Comparison of ENCODE assay signal across 8 cellular contexts in the genomic region with DNA sequence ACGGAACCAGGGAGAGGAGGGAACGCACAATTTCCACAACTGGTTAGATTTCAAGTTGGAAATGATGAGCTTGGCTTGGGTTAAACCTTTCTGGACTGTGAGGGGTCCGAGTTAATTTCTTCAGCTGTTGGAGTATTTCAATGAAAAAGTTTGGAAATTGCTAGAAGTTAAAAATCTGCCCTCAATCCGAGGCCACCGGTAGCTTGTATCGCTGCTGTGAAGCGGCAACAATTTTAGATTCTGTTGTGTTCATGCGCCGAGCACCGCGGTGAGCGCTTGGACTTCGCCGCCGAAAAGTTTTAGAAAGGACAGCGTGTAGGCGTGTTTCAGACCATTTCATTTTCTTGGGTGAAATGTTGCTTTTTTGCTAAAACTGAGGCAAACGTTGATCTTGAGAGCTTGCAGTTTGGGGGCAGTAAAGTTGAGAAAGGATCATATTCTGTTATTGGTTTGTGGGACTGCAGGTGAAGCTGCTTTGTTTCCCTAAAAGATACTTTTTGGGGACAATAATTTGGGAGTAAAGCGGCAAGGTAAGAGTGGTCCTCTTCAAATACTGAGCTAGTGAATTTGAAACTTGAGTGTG. TPM values are rescaled to one million over a fixed set of nuclear protein-coding genes. Genes with fewer than 3 reads are reported as not detected.
DNase-seq lines count a peak whose midpoint lies in the region; ATAC-seq lines count a peak whose summit lies in the region.

No MANE protein-coding gene starts in this region.

- H3K27ac ChIP-seq in effector memory CD4-positive, alpha-beta T cell (ENCODE audit: insufficient read depth, low read length, poor library complexity, severe bottlenecking), result peak overlapping the region; percentile 95
- peak overlapping the region; percentile 94 for H3K27ac ChIP-seq in mesodermal cell (ENCODE audit: low read depth, low read length, severe bottlenecking)
- H3K27ac ChIP-seq in subcutaneous abdominal adipose tissue (ENCODE audit: low read depth, low read length), result peak overlapping the region; percentile 94

- DNase-seq in activated CD4-positive, alpha-beta T cell treated with anti-CD3 and anti-CD28 coated beads, Interleukin-2, amount 10 ng/mL, durations not matched to agents 7 days and 5 days, result peak; percentile 39
- DNase-seq in activated CD4-positive, alpha-beta T cell treated with anti-CD3 and anti-CD28 coated beads, Interleukin-2, amount 50 U/mL, for 1 hour, result no peak
- peak in 1 of 3 donors; percentile 8 for DNase-seq in effector memory CD4-positive, alpha-beta T cell

- peaks cover 7% of the 10 kb centered on the region for H3K36me3 ChIP-seq in effector memory CD4-positive, alpha-beta T cell (ENCODE audit: control insufficient read depth, insufficient read depth, low read length)
- peaks cover 10% of the 10 kb centered on the region for H3K36me3 ChIP-seq in mesodermal cell (ENCODE audit: control insufficient read depth, insufficient read depth, low read length)
- H3K36me3 ChIP-seq in subcutaneous abdominal adipose tissue (ENCODE audit: control insufficient read depth in 5 of 5, insufficient read depth in 5 of 5, low read length in 5 of 5), result peaks cover 0 to 8% (median 4%) of the 10 kb centered on the region in 5 donors

- ATAC-seq in HG02885 (IDR thresholded peaks at IDR 0.05; ENCODE audit: poor library complexity, unreplicated experiment), result peak; percentile 14
- no peak for ATAC-seq in HG03342 (IDR thresholded peaks at IDR 0.05; ENCODE audit: unreplicated experiment)

- peak overlapping the region; percentile 95 for H3K4me3 Mint-ChIP-seq in activated CD4-positive, alpha-beta T cell treated with anti-CD3 and anti-CD28 coated beads, Interleukin-2, amount 10 ng/mL, durations not matched to agents 7 days and 5 days
- peak overlapping the region; percentile 97 for H3K4me3 Mint-ChIP-seq in T-helper 1 cell treated with Interleukin-12 subunit alpha and Interleukin-12 subunit beta and Interleukin-4 antibody, amounts not matched to agents 30 μg/mL and 1 μg/mL, for 36 hours

- peak overlapping the region; percentile 96 for H3K4me3 ChIP-seq in effector memory CD4-positive, alpha-beta T cell (ENCODE audit: insufficient read depth, low read depth, low read length, poor library complexity, severe bottlenecking)
- H3K4me3 ChIP-seq in mesodermal cell (ENCODE audit: extremely low read depth, insufficient read depth, low read length, poor library complexity, severe bottlenecking) (peak overlapping the region; percentile 89), subcutaneous abdominal adipose tissue (ENCODE audit: low read depth in 1 of 5, low read length in 5 of 5) (peak overlapping the region; percentile 86 to 89 (median 87))

- CTCF ChIA-PET in activated CD4-positive, alpha-beta T cell treated with anti-CD3 and anti-CD28 coated beads, Interleukin-2, amount 10 ng/mL, durations not matched to agents 7 days and 5 days (lab: Charles Lee), result interaction anchor here (0.9 to 2.1 kb wide), 3 partner anchors 54 to 505 kb away, joined by 3 to 6 read pairs (median 4); no protein-coding TSS in a partner anchor

- H3K4me1 ChIP-seq in effector memory CD4-positive, alpha-beta T cell (ENCODE audit: control insufficient read depth, insufficient read depth, low read length, poor library complexity, severe bottlenecking), result peaks cover 13% of the 10 kb centered on the region
- H3K4me1 ChIP-seq in mesodermal cell (ENCODE audit: control insufficient read depth, insufficient read depth, low read length, poor library complexity, severe bottlenecking) (no peaks in the 10 kb centered on the region), subcutaneous abdominal adipose tissue (ENCODE audit: control insufficient read depth in 5 of 5, insufficient read depth in 5 of 5, low read length in 5 of 5) (peaks cover 0 to 35% (median 32%) of the 10 kb centered on the region in 5 donors)

- H3K9me3 ChIP-seq in effector memory CD4-positive, alpha-beta T cell (ENCODE audit: control insufficient read depth, low read length), result no peaks in the 10 kb centered on the region
- H3K9me3 ChIP-seq in mesodermal cell (ENCODE audit: control insufficient read depth, low read length) (no peaks in the 10 kb centered on the region), subcutaneous abdominal adipose tissue (ENCODE audit: control insufficient read depth in 5 of 5, low read length in 5 of 5) (no peaks in the 10 kb centered on the region)

- no peaks in the 10 kb centered on the region for H3K27me3 Mint-ChIP-seq in activated CD4-positive, alpha-beta T cell treated with anti-CD3 and anti-CD28 coated beads, Interleukin-2, amount 10 ng/mL, durations not matched to agents 7 days and 5 days
- H3K27me3 Mint-ChIP-seq in T-helper 1 cell treated with Interleukin-12 subunit alpha and Interleukin-12 subunit beta and Interleukin-4 antibody, amounts not matched to agents 30 μg/mL and 1 μg/mL, for 36 hours (ENCODE audit: low read depth), result no peaks in the 10 kb centered on the region

- H3K9me3 Mint-ChIP-seq in activated CD4-positive, alpha-beta T cell treated with anti-CD3 and anti-CD28 coated beads, Interleukin-2, amount 10 ng/mL, durations not matched to agents 7 days and 5 days, result no peaks in the 10 kb centered on the region
- no peaks in the 10 kb centered on the region for H3K9me3 Mint-ChIP-seq in T-helper 1 cell treated with Interleukin-12 subunit alpha and Interleukin-12 subunit beta and Interleukin-4 antibody, amounts not matched to agents 30 μg/mL and 1 μg/mL, for 36 hours

- H3K27ac Mint-ChIP-seq in activated CD4-positive, alpha-beta T cell treated with anti-CD3 and anti-CD28 coated beads, Interleukin-2, amount 10 ng/mL, durations not matched to agents 7 days and 5 days, result peak overlapping the region; percentile 85
- peak overlapping the region; percentile 95 for H3K27ac Mint-ChIP-seq in T-helper 1 cell treated with Interleukin-12 subunit alpha and Interleukin-12 subunit beta and Interleukin-4 antibody, amounts not matched to agents 30 μg/mL and 1 μg/mL, for 36 hours

- peaks cover 14% of the 10 kb centered on the region for H3K36me3 Mint-ChIP-seq in activated CD4-positive, alpha-beta T cell treated with anti-CD3 and anti-CD28 coated beads, Interleukin-2, amount 10 ng/mL, durations not matched to agents 7 days and 5 days (ENCODE audit: low read depth)
- peaks cover 12% of the 10 kb centered on the region for H3K36me3 Mint-ChIP-seq in T-helper 1 cell treated with Interleukin-12 subunit alpha and Interleukin-12 subunit beta and Interleukin-4 antibody, amounts not matched to agents 30 μg/mL and 1 μg/mL, for 36 hours (ENCODE audit: low read depth)

- 0 to 1% methylated on average over 16 to 19 of the region's 19 CpGs for WGBS in mesodermal cell (ENCODE audit: insufficient coverage in 2 of 2), 2 experiments

- H3K9ac ChIP-seq in subcutaneous abdominal adipose tissue (ENCODE audit: low read length in 5 of 5), result peak overlapping the region; percentile 95 to 98 (median 96)

- POLR2A ChIA-PET in activated CD4-positive, alpha-beta T cell treated with anti-CD3 and anti-CD28 coated beads, Interleukin-2, amount 10 ng/mL, durations not matched to agents 7 days and 5 days (lab: Charles Lee), result interaction anchor here (0.6 to 1.6 kb wide), 3 partner anchors 23 to 330 kb away, joined by 3 to 6 read pairs (median 3); a partner anchor contains a TSS

- peaks cover 29% of the 10 kb centered on the region for H3K4me1 Mint-ChIP-seq in activated CD4-positive, alpha-beta T cell treated with anti-CD3 and anti-CD28 coated beads, Interleukin-2, amount 10 ng/mL, durations not matched to agents 7 days and 5 days
- peaks cover 28% of the 10 kb centered on the region for H3K4me1 Mint-ChIP-seq in T-helper 1 cell treated with Interleukin-12 subunit alpha and Interleukin-12 subunit beta and Interleukin-4 antibody, amounts not matched to agents 30 μg/mL and 1 μg/mL, for 36 hours (ENCODE audit: low read depth)

- H3K27me3 ChIP-seq in effector memory CD4-positive, alpha-beta T cell (replicated peaks; ENCODE audit: control insufficient read depth, insufficient read depth, low read length, poor library complexity, severe bottlenecking), result no peaks in the 10 kb centered on the region
- no peaks in the 10 kb centered on the region for H3K27me3 ChIP-seq in subcutaneous abdominal adipose tissue (ENCODE audit: control insufficient read depth in 5 of 5, insufficient read depth in 4 of 5, low read length in 5 of 5)

RNA-seq across cellular contexts. Expression of a gene that starts 0.9 kb away (rescaled TPM):
- 100 to 1,000 TPM in 1 of 2 experiments, 10 to 100 TPM in 1; 92.6 to 103 TPM for total RNA-seq in activated CD4-positive, alpha-beta T cell treated with anti-CD3 and anti-CD28 coated beads, Interleukin-2, amount 10 ng/mL, durations not matched to agents 7 days and 5 days
- polyA plus RNA-seq in mesodermal cell (2013, experiment 1 of 2), result 86.0 TPM
- 91.4 TPM for polyA plus RNA-seq in mesodermal cell (2013, experiment 2 of 2)

RNA-seq across cellular contexts. Expression of a gene that starts 11.3 kb away (rescaled TPM):
- total RNA-seq in activated CD4-positive, alpha-beta T cell treated with anti-CD3 and anti-CD28 coated beads, Interleukin-2, amount 10 ng/mL, durations not matched to agents 7 days and 5 days, result not detected
- polyA plus RNA-seq in mesodermal cell (2013, experiment 1 of 2), result not detected
- polyA plus RNA-seq in mesodermal cell (2013, experiment 2 of 2), result not detected
